ENCODE assay signal across 8 cellular contexts in the genomic region with DNA sequence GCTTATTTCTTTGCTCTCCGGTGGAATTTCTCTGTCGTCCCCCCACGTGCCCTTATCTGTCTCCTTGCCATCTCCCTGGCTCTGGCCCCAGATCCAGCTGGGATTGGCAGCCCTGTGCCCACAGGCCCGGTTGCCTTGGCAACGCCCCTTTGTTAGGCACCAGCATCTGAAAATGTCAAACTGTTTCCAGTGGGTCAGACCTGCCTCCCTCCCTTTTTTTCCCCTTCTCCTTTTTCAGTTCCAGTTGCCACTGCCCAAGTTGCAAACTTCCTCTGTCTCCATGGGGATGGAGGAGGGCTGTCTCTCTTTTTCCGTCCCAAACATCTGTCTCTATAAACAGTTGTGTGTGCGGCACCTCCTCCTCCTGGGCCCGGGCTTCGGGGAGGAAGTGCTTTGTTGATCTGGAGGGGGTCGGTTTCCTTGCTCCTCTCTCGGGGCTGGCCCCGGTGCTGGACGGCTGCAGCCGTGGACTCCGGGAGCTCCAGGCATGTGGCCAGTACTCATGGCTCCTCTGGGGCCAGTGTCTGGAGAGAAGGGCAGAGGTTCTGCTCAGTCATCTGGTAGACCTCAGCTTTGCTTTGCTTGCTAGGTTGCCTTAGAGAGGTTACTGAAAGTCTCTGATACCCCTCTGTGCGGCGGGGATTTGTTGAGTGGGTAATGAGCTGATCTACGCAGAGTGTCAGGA. TPM values are rescaled to one million over a fixed set of nuclear protein-coding genes. Genes with fewer than 3 reads are reported as not detected.
DNase-seq lines count a peak whose midpoint lies in the region; ATAC-seq, FAIRE-seq and TF ChIP-seq lines count a peak whose summit lies in the region.

No MANE protein-coding gene starts in this region.

- CTCF ChIA-PET in T-cell (lab: Charles Lee) (no interaction called here), endothelial cell of umbilical vein (lab: Charles Lee) (interaction anchor here (0.9 to 2.6 kb wide), 12 partner anchors 8 to 97 kb away, joined by 3 to 17 read pairs (median 4); no protein-coding TSS in a partner anchor)

- TF ChIP-seq CTCF in AG09319 (IDR thresholded peaks at IDR 0.05; ENCODE audit: low read depth, low read length) (no peak), endothelial cell of umbilical vein (IDR thresholded peaks at IDR 0.05; ENCODE audit: extremely low read depth in 1 of 2, insufficient read depth in 1 of 2, low read depth in 1 of 2, low read length in 2 of 2) (no peak), upper lobe of right lung (IDR thresholded peaks at IDR 0.05) (no peak)

- intact Hi-C loops in endothelial cell of umbilical vein (cut with micrococcal nuclease), result loop anchor here (1.0 kb wide), 3 partner anchors 9 to 36 kb away; a partner anchor contains a TSS
- intact Hi-C loops in upper lobe of right lung (cut with DNase I), result no loop called here

- FAIRE-seq in endothelial cell of umbilical vein (lab: Jason Lieb, UNC), result peak; percentile 97

- no peaks in the 10 kb centered on the region for H3K9me1 ChIP-seq in endothelial cell of umbilical vein (replicated peaks; ENCODE audit: control insufficient read depth, extremely low read depth, insufficient read depth, low read length)

- peak; percentile 90 for DNase-seq in AG09319 (ENCODE audit: extremely low read depth, low read depth)
- DNase-seq in H7, result peak; percentile 86
- peak in 5 of 34 experiments; percentile 9 to 42 (median 20) for DNase-seq in T-cell
- DNase-seq in endothelial cell of umbilical vein (ENCODE audit: low read depth, low spot score), result peak; percentile 97
- peak; percentile 72 for DNase-seq in mucosa of gallbladder (ENCODE audit: low spot score)
- no peak for DNase-seq in upper lobe of right lung
- DNase-seq in NK-92 (lab: John Stamatoyannopoulos, UW; ENCODE audit: unreplicated experiment), result no peak
- no peak for DNase-seq in DMS114 treated with DMSO at 0.1 percent for 48 hours (lab: John Stamatoyannopoulos, UW; ENCODE audit: unreplicated experiment)

- H3K4me3 ChIP-seq in H7 (ENCODE audit: insufficient read depth, low read depth, low read length), result no peak overlapping the region
- no peak overlapping the region for H3K4me3 ChIP-seq in endothelial cell of umbilical vein (replicated peaks in 1 of 3; ENCODE audit: insufficient read depth in 1 of 3, low read depth in 1 of 3, low read length in 3 of 3)
- H3K4me3 ChIP-seq in upper lobe of right lung, result no peak overlapping the region

- peak overlapping the region; percentile 90 for H3K27ac ChIP-seq in endothelial cell of umbilical vein (ENCODE audit: insufficient read depth, low read depth, low read length)
- peak overlapping the region; percentile 91 for H3K27ac ChIP-seq in upper lobe of right lung

- no peaks in the 10 kb centered on the region for H3K79me2 ChIP-seq in endothelial cell of umbilical vein (ENCODE audit: control insufficient read depth, insufficient read depth, low read length)

- dilution Hi-C loops in endothelial cell of umbilical vein (cut with MboI; ENCODE audit: extremely low pct_ligation_motif_present, low sequenced_read_pairs), result no loop called here

- H3K4me1 Mint-ChIP-seq in T-cell, result peaks cover 25 to 32% (median 29%) of the 10 kb centered on the region in 3 donors

- H2AFZ ChIP-seq in endothelial cell of umbilical vein (ENCODE audit: low read depth, low read length), result peak overlapping the region; percentile 16

- no peaks in the 10 kb centered on the region for H3K36me3 Mint-ChIP-seq in T-cell

- peak overlapping the region; percentile 70 for H3K9ac ChIP-seq in endothelial cell of umbilical vein (replicated peaks; ENCODE audit: extremely low read depth, insufficient read depth, low read length)

- H3K9me3 Mint-ChIP-seq in T-cell, result no peaks in the 10 kb centered on the region

- BruUV-seq in endothelial cell of umbilical vein (replicated peaks; lab: Mats Ljungman, UMichigan), result no TSS peak

- H3K4me3 Mint-ChIP-seq in T-cell, result peak overlapping the region; percentile 7 to 54 (median 42)

- peak overlapping the region; percentile 51 for H3K4me2 ChIP-seq in endothelial cell of umbilical vein (ENCODE audit: insufficient read depth, low read length)

- no peaks in the 10 kb centered on the region for H3K27me3 Mint-ChIP-seq in T-cell

- no peaks in the 10 kb centered on the region for H3K36me3 ChIP-seq in H7 (replicated peaks; ENCODE audit: control insufficient read depth, insufficient read depth, low read length)
- no peaks in the 10 kb centered on the region for H3K36me3 ChIP-seq in endothelial cell of umbilical vein (ENCODE audit: control insufficient read depth in 2 of 2, extremely low read depth in 1 of 2, insufficient read depth in 2 of 2, low read length in 2 of 2)
- H3K36me3 ChIP-seq in upper lobe of right lung, result no peaks in the 10 kb centered on the region

- no peaks in the 10 kb centered on the region for H3K9me3 ChIP-seq in endothelial cell of umbilical vein (replicated peaks; ENCODE audit: control insufficient read depth, insufficient read depth, low read length)
- H3K9me3 ChIP-seq in upper lobe of right lung, result no peaks in the 10 kb centered on the region

- ATAC-seq in T-cell (replicated peaks in 1 of 4) (peak; percentile 71 to 80 (median 73)), upper lobe of right lung (peak; percentile 82)

- H3K27ac Mint-ChIP-seq in T-cell, result peak overlapping the region; percentile 76 to 83

- H3K4me1 ChIP-seq in endothelial cell of umbilical vein (ENCODE audit: control insufficient read depth, extremely low read depth, insufficient read depth, low read length) (peaks cover 32% of the 10 kb centered on the region), upper lobe of right lung (peaks cover 31% of the 10 kb centered on the region)

- TF ChIP-seq POLR2A in endothelial cell of umbilical vein (IDR thresholded peaks at IDR 0.05; ENCODE audit: low read depth, low read length), result no peak

- H3K27me3 ChIP-seq in H7 (ENCODE audit: control insufficient read depth, insufficient read depth, low read length), result no peaks in the 10 kb centered on the region
- no peaks in the 10 kb centered on the region for H3K27me3 ChIP-seq in endothelial cell of umbilical vein (ENCODE audit: control insufficient read depth in 2 of 2, insufficient read depth in 2 of 2, low read length in 2 of 2)
- H3K27me3 ChIP-seq in upper lobe of right lung, result no peaks in the 10 kb centered on the region

- no peaks in the 10 kb centered on the region for H4K20me1 ChIP-seq in endothelial cell of umbilical vein (replicated peaks; ENCODE audit: control insufficient read depth, extremely low read depth, insufficient read depth, low read length)

- POLR2A ChIA-PET in T-cell (lab: Charles Lee) (interaction anchor here in 1 of 2 donors (0.6 kb wide), 1 partner anchor 466 kb away, joined by 3 read pairs; no protein-coding TSS in a partner anchor), endothelial cell of umbilical vein (lab: Charles Lee) (interaction anchor here (0.5 to 1.5 kb wide), 4 partner anchors 11 to 35 kb away, joined by 3 to 11 read pairs (median 5); a partner anchor contains a TSS)

TF ChIP-seq in endothelial cell of umbilical vein, 7 proteins besides CTCF, POLR2A, EP300 and RAD21:
- TF ChIP-seq, protein P1, sequence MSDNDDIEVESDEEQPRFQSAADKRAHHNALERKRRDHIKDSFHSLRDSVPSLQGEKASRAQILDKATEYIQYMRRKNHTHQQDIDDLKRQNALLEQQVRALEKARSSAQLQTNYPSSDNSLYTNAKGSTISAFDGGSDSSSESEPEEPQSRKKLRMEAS (IDR thresholded peaks at IDR 0.05; ENCODE audit: insufficient read depth, insufficient read length), result peak; percentile 58
- TF ChIP-seq GATA2 (IDR thresholded peaks at IDR 0.05; ENCODE audit: insufficient read depth, insufficient read length, low read depth, low read length) (no peak), JUN (IDR thresholded peaks at IDR 0.05; ENCODE audit: borderline replicate concordance, insufficient read depth, insufficient read length, low read depth) (no peak), POLR2AphosphoS5 (IDR thresholded peaks at IDR 0.05; ENCODE audit: insufficient read depth, low read depth, low read length) (no peak), MYC (IDR thresholded peaks at IDR 0.05; ENCODE audit: low read depth, low read length) (peak; percentile 37)

RNA-seq across cellular contexts. Expression of a gene that starts 35.3 kb away (rescaled TPM):
- total RNA-seq in H7 (2014; rRNA removed; shearing (Covaris generic)), result 13.3 and 26.9 TPM in 2 replicates
- total RNA-seq in T-cell (100 to 1,000 TPM in 2 of 5 donors, 10 to 100 TPM in 3; 14.2 to 248 (median 19.9) TPM), endothelial cell of umbilical vein (13.6 and 14.3 TPM in 2 replicates), mucosa of gallbladder (11.9 TPM), upper lobe of right lung (82.0 TPM)
- 6.2 and 6.6 TPM in 2 replicates for polyA plus RNA-seq in endothelial cell of umbilical vein
- 5.3 and 7.9 TPM in 2 replicates for polyA plus RNA-seq in endothelial cell of umbilical vein (2011; cell fraction: cytosol; rRNA removed)
- 15.2 and 19.0 TPM in 2 replicates for polyA plus RNA-seq in endothelial cell of umbilical vein (2011; cell fraction: nucleus; rRNA removed)
- 12.2 and 14.3 TPM in 2 replicates for polyA plus RNA-seq in endothelial cell of umbilical vein (2012)
- 7.8 and 10.9 TPM in 2 replicates for polyA minus RNA-seq in endothelial cell of umbilical vein
- polyA minus RNA-seq in endothelial cell of umbilical vein (2011; cell fraction: cytosol; rRNA and poly(A)+ RNA removed), result 31.0 TPM
- polyA minus RNA-seq in endothelial cell of umbilical vein (2011; cell fraction: nucleus; rRNA and poly(A)+ RNA removed), result 7.3 and 17.4 TPM in 2 replicates

RNA-seq across cellular contexts. Expression of a gene that starts 53.9 kb away (rescaled TPM):
- total RNA-seq in H7 (2014; rRNA removed; shearing (Covaris generic)), result 63.7 and 71.8 TPM in 2 replicates
- total RNA-seq in T-cell (10 to 100 TPM; 60.5 to 87.2 (median 78.9) TPM), endothelial cell of umbilical vein (55.6 and 66.0 TPM in 2 replicates), mucosa of gallbladder (40.4 TPM), upper lobe of right lung (95.5 TPM)
- polyA plus RNA-seq in endothelial cell of umbilical vein, result 48.4 and 50.8 TPM in 2 replicates
- 28.4 and 36.1 TPM in 2 replicates for polyA plus RNA-seq in endothelial cell of umbilical vein (2011; cell fraction: cytosol; rRNA removed)
- 195 and 203 TPM in 2 replicates for polyA plus RNA-seq in endothelial cell of umbilical vein (2011; cell fraction: nucleus; rRNA removed)
- 30.2 and 34.0 TPM in 2 replicates for polyA plus RNA-seq in endothelial cell of umbilical vein (2012)
- polyA minus RNA-seq in endothelial cell of umbilical vein, result 62.5 and 77.9 TPM in 2 replicates
- 31.2 TPM for polyA minus RNA-seq in endothelial cell of umbilical vein (2011; cell fraction: cytosol; rRNA and poly(A)+ RNA removed)
- 72.4 and 73.4 TPM in 2 replicates for polyA minus RNA-seq in endothelial cell of umbilical vein (2011; cell fraction: nucleus; rRNA and poly(A)+ RNA removed)

Comparison
In these comparisons a context has a peak if more than half of its experiments do, and no peak if none do; other contexts are left out.
1. DNase-seq: peak in AG09319 (single experiment), H7 (single experiment), endothelial cell of umbilical vein (single experiment) and mucosa of gallbladder (single experiment); none in upper lobe of right lung (single experiment), NK-92 (single experiment) and DMS114 treated with DMSO at 0.1 percent for 48 hours (single experiment).